ENCODE assay signal across 8 cellular contexts in the genomic region with DNA sequence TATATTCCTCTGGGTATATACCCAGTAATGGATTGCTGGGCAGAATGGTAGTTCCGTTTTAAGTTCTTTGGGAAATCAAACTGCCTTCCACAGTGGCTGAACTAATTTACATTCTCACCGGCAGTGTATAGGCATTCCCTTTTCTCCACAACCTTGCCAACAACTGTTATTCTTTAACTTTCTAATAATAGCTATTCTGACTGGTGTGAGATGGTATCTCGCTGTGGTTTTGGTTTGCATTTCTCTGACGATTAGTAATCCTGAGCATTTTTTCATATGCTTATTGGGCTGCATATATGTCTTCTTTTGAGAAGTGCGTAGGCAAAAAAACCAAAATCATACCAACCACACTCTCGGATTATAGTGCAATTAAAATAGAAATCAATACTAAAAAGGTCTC. TPM values are rescaled to one million over a fixed set of nuclear protein-coding genes. Genes with fewer than 3 reads are reported as not detected.
DNase-seq lines count a peak whose midpoint lies in the region; ATAC-seq, FAIRE-seq and TF ChIP-seq lines count a peak whose summit lies in the region.
"Not testable (repeated sequence)": the region's sequence is repeated elsewhere in the genome, so short reads cannot be mapped to it uniquely, and the experiment has no call there.

No MANE protein-coding gene starts in this region.

- intact Hi-C loops in activated CD4-positive, alpha-beta T cell treated with anti-CD3 and anti-CD28 coated beads, Interleukin-2, amount 10 ng/mL, durations not matched to agents 24 days and 14 days (cut with micrococcal nuclease); K562 (cut with micrococcal nuclease); natural killer cell (cut with micrococcal nuclease): not testable (repeated sequence)

- not testable (repeated sequence) for H3K4me1 Mint-ChIP-seq in activated CD4-positive, alpha-beta T cell treated with anti-CD3 and anti-CD28 coated beads, Interleukin-2, amount 10 ng/mL, durations not matched to agents 24 days and 14 days; natural killer cell

- TF ChIP-seq POLR2A in K562 (conservative IDR thresholded peaks at IDR 0.05), result not testable (repeated sequence)

- H3K4me3 ChIP-seq in K562, result not testable (repeated sequence)
- H3K4me3 ChIP-seq in thoracic aorta, result peak overlapping the region; percentile 23

- not testable (repeated sequence) for H3K4me1 ChIP-seq in K562 (replicated peaks in 1 of 2; ENCODE audit: control insufficient read depth in 2 of 2, insufficient read depth in 2 of 2, low read length in 2 of 2); thoracic aorta (ENCODE audit: control insufficient read depth in 1 of 2, low read depth in 2 of 2)

- not testable (repeated sequence) for H2AFZ ChIP-seq in K562 (ENCODE audit: low read depth, low read length)

- not testable (repeated sequence) for H3K27ac Mint-ChIP-seq in activated CD4-positive, alpha-beta T cell treated with anti-CD3 and anti-CD28 coated beads, Interleukin-2, amount 10 ng/mL, durations not matched to agents 24 days and 14 days; natural killer cell

- H3K9ac ChIP-seq in K562 (ENCODE audit: insufficient read depth in 1 of 2, low read depth in 2 of 2, low read length in 2 of 2), result not testable (repeated sequence)

- not testable (repeated sequence) for H3K9me3 ChIP-seq in K562 (replicated peaks; ENCODE audit: control insufficient read depth, insufficient read depth, low read depth, low read length); thoracic aorta

- not testable (repeated sequence) for H3K27ac ChIP-seq in K562 (ENCODE audit: extremely low read depth, low read depth, low read length); thoracic aorta

- BruUV-seq in K562 (replicated peaks; lab: Mats Ljungman, UMichigan), result TSS peak; percentile 13

- WGBS in K562 (ENCODE audit: insufficient coverage, low coverage, missing lambda C conversion rate), result 5% methylated on average over 3 of the region's 6 CpGs

- not testable (repeated sequence) for TF ChIP-seq EP300 in K562 (IDR thresholded peaks at IDR 0.05; ENCODE audit: low read length)

- not testable (repeated sequence) for FAIRE-seq in K562 (lab: Jason Lieb, UNC)

- TF ChIP-seq RAD21 in K562 (CRISPR knock-in tag; conservative IDR thresholded peaks at IDR 0.05 in 1 of 2, IDR thresholded peaks at IDR 0.05 in 1 of 2), result not testable (repeated sequence)

- not testable (repeated sequence) for H3K9me1 ChIP-seq in K562 (ENCODE audit: control insufficient read depth, insufficient read depth, low read length)

- not testable (repeated sequence) for TF ChIP-seq CTCF in K562 (IDR thresholded peaks at IDR 0.05 in 2 of 3, conservative IDR thresholded peaks at IDR 0.05 in 1 of 3; ENCODE audit: insufficient read depth in 2 of 3, low read depth in 1 of 3, low read length in 3 of 3); natural killer cell (IDR thresholded peaks at IDR 0.05); thoracic aorta (IDR thresholded peaks at IDR 0.05)

- not testable (repeated sequence) for H3K27me3 ChIP-seq in K562 (ENCODE audit: control insufficient read depth in 2 of 2, insufficient read depth in 2 of 2, low read length in 2 of 2); thoracic aorta (replicated peaks; ENCODE audit: insufficient read depth)

- H3K36me3 Mint-ChIP-seq in activated CD4-positive, alpha-beta T cell treated with anti-CD3 and anti-CD28 coated beads, Interleukin-2, amount 10 ng/mL, durations not matched to agents 24 days and 14 days (ENCODE audit: low read depth); natural killer cell: not testable (repeated sequence)

- H3K9me3 Mint-ChIP-seq in activated CD4-positive, alpha-beta T cell treated with anti-CD3 and anti-CD28 coated beads, Interleukin-2, amount 10 ng/mL, durations not matched to agents 24 days and 14 days; natural killer cell: not testable (repeated sequence)

- POLR2A ChIA-PET in K562 (lab: Yijun Ruan, JAX), result not testable (repeated sequence)

- not testable (repeated sequence) for H3K36me3 ChIP-seq in K562 (ENCODE audit: control insufficient read depth, insufficient read depth, low read length); thoracic aorta

- DNase-seq in ELR (ENCODE audit: low read depth), result peak; percentile 66
- DNase-seq in OCI-M1 (lab: John Stamatoyannopoulos, UW), result peak; percentile 45
- peak; percentile 45 for DNase-seq in activated CD4-positive, alpha-beta T cell treated with anti-CD3 and anti-CD28 coated beads, Interleukin-2, amount 10 ng/mL, durations not matched to agents 24 days and 14 days
- DNase-seq in K562 (ENCODE audit: extremely low read depth in 1 of 4, low spot score in 3 of 4); natural killer cell; thoracic aorta (ENCODE audit: low spot score): not testable (repeated sequence)
- peak; percentile 79 for DNase-seq in fibroblast of peridontal ligament (ENCODE audit: extremely low read depth)

- not testable (repeated sequence) for H4K20me1 ChIP-seq in K562 (replicated peaks; ENCODE audit: control insufficient read depth, insufficient read depth, low read length)

- not testable (repeated sequence) for H3K79me2 ChIP-seq in K562 (ENCODE audit: control insufficient read depth, insufficient read depth, low read length)

- CTCF ChIA-PET in K562 (lab: Yijun Ruan, JAX; ENCODE audit: low intra/inter-chr PET ratio), result not testable (repeated sequence)

- H3K4me2 ChIP-seq in K562 (ENCODE audit: insufficient read depth, low read length), result not testable (repeated sequence)

- not testable (repeated sequence) for H3K4me3 Mint-ChIP-seq in activated CD4-positive, alpha-beta T cell treated with anti-CD3 and anti-CD28 coated beads, Interleukin-2, amount 10 ng/mL, durations not matched to agents 24 days and 14 days; natural killer cell

- peak; percentile 46 for ATAC-seq in HG03378 (IDR thresholded peaks at IDR 0.05; ENCODE audit: unreplicated experiment)
- ATAC-seq in K562; thoracic aorta (ENCODE audit: insufficient number of reproducible peaks, low FRiP score, low read depth): not testable (repeated sequence)
- ATAC-seq in natural killer cell, result peak in 2 of 3 donors; percentile 14 to 29

- in situ Hi-C loops in K562 (cut with MboI), result not testable (repeated sequence)

- H3K27me3 Mint-ChIP-seq in activated CD4-positive, alpha-beta T cell treated with anti-CD3 and anti-CD28 coated beads, Interleukin-2, amount 10 ng/mL, durations not matched to agents 24 days and 14 days; natural killer cell (ENCODE audit: low read depth in 2 of 2): not testable (repeated sequence)

RNA-seq across cellular contexts. Expression of gene RNF115, which starts 5.8 kb away (rescaled TPM):
- 14.1 and 15.5 TPM in 2 replicates for total RNA-seq in activated CD4-positive, alpha-beta T cell treated with anti-CD3 and anti-CD28 coated beads, Interleukin-2, amount 10 ng/mL, durations not matched to agents 24 days and 14 days
- total RNA-seq in K562 (2011; cell fraction: chromatin; rRNA removed; ENCODE audit: low replicate concordance), result 11.8 and 34.8 TPM in 2 replicates
- 5.8 and 7.8 TPM in 2 replicates for total RNA-seq in K562 (2011; cell fraction: nucleolus; rRNA removed)
- total RNA-seq in K562 (2011; cell fraction: nucleoplasm; rRNA removed), result 12.8 and 21.9 TPM in 2 replicates
- total RNA-seq in K562 (2014; rRNA removed) (8.4 and 8.8 TPM in 2 replicates), K562 (2014; rRNA removed; fragmentation: Illumina TruSeq; extraction: Trizol) (12.5 and 13.6 TPM in 2 replicates), K562 (2015; rRNA removed; fragmentation: Illumina TruSeq; extraction: Trizol) (11.5 and 12.3 TPM in 2 replicates), K562 (2021) (9.5 and 10.2 TPM in 2 replicates), natural killer cell (10 to 100 TPM; 26.7 to 31.8 (median 30.8) TPM), thoracic aorta (10 to 100 TPM; 52.7 to 60.4 TPM)
- polyA plus RNA-seq in K562 (2011; rRNA removed) (12.1 and 14.3 TPM in 2 replicates), K562 (2014; fragmentation: Illumina TruSeq; extraction: Trizol) (8.4 and 9.9 TPM in 2 replicates), K562 (2014; fragmentation: Nextera tagmentation; extraction: Ambion mirVana) (1 to 10 TPM; 1.9 to 2.0 TPM), K562 (2014; rRNA removed) (6.9 and 7.8 TPM in 2 replicates)
- 3.6 and 6.3 TPM in 2 replicates for polyA plus RNA-seq in K562 (2011; cell fraction: cytosol; rRNA removed)
- 7.5 and 9.1 TPM in 2 replicates for polyA plus RNA-seq in K562 (2011; cell fraction: nucleus; rRNA removed)
- polyA plus RNA-seq in K562 (2012), result 6.5 and 10.6 TPM in 2 replicates
- 13.8 and 15.8 TPM in 2 replicates for polyA minus RNA-seq in K562 (2011; rRNA and poly(A)+ RNA removed)
- polyA minus RNA-seq in K562 (2011; cell fraction: cytosol; rRNA and poly(A)+ RNA removed), result 2.5 and 3.6 TPM in 2 replicates
- polyA minus RNA-seq in K562 (2011; cell fraction: nucleus; rRNA and poly(A)+ RNA removed), result 4.0 and 6.6 TPM in 2 replicates

RNA-seq across cellular contexts. Expression of gene POLR3C, which starts 5.9 kb away (rescaled TPM):
- 35.0 and 39.0 TPM in 2 replicates for total RNA-seq in activated CD4-positive, alpha-beta T cell treated with anti-CD3 and anti-CD28 coated beads, Interleukin-2, amount 10 ng/mL, durations not matched to agents 24 days and 14 days
- 37.8 and 57.1 TPM in 2 replicates for total RNA-seq in K562 (2011; cell fraction: chromatin; rRNA removed; ENCODE audit: low replicate concordance)
- 31.2 and 31.5 TPM in 2 replicates for total RNA-seq in K562 (2011; cell fraction: nucleolus; rRNA removed)
- total RNA-seq in K562 (2011; cell fraction: nucleoplasm; rRNA removed), result 25.9 and 26.0 TPM in 2 replicates
- total RNA-seq in K562 (2014; rRNA removed) (42.0 and 44.8 TPM in 2 replicates), K562 (2014; rRNA removed; fragmentation: Illumina TruSeq; extraction: Trizol) (50.7 and 53.9 TPM in 2 replicates), K562 (2015; rRNA removed; fragmentation: Illumina TruSeq; extraction: Trizol) (54.6 and 56.8 TPM in 2 replicates), K562 (2021) (45.2 and 46.0 TPM in 2 replicates), natural killer cell (10 to 100 TPM; 26.4 to 37.2 (median 27.5) TPM), thoracic aorta (10 to 100 TPM; 23.4 to 42.9 TPM)
- polyA plus RNA-seq in K562 (2011; rRNA removed) (31.5 and 42.9 TPM in 2 replicates), K562 (2014; fragmentation: Illumina TruSeq; extraction: Trizol) (58.1 and 64.1 TPM in 2 replicates), K562 (2014; fragmentation: Nextera tagmentation; extraction: Ambion mirVana) (10 to 100 TPM; 19.7 to 49.9 TPM), K562 (2014; rRNA removed) (36.9 and 43.5 TPM in 2 replicates)
- polyA plus RNA-seq in K562 (2011; cell fraction: cytosol; rRNA removed), result 37.4 and 40.8 TPM in 2 replicates
- 36.4 and 38.6 TPM in 2 replicates for polyA plus RNA-seq in K562 (2011; cell fraction: nucleus; rRNA removed)
- 40.1 and 47.0 TPM in 2 replicates for polyA plus RNA-seq in K562 (2012)
- polyA minus RNA-seq in K562 (2011; rRNA and poly(A)+ RNA removed), result 66.4 and 95.6 TPM in 2 replicates
- 19.7 and 30.7 TPM in 2 replicates for polyA minus RNA-seq in K562 (2011; cell fraction: cytosol; rRNA and poly(A)+ RNA removed)
- polyA minus RNA-seq in K562 (2011; cell fraction: nucleus; rRNA and poly(A)+ RNA removed), result 18.6 and 33.4 TPM in 2 replicates

RNA-seq across cellular contexts. Expression of gene NUDT17, which starts 27.3 kb away (rescaled TPM):
- 2.5 and 3.4 TPM in 2 replicates for total RNA-seq in activated CD4-positive, alpha-beta T cell treated with anti-CD3 and anti-CD28 coated beads, Interleukin-2, amount 10 ng/mL, durations not matched to agents 24 days and 14 days
- 6.2 and 12.7 TPM in 2 replicates for total RNA-seq in K562 (2011; cell fraction: chromatin; rRNA removed; ENCODE audit: low replicate concordance)
- 9.2 and 11.2 TPM in 2 replicates for total RNA-seq in K562 (2011; cell fraction: nucleolus; rRNA removed)
- 8.9 and 9.3 TPM in 2 replicates for total RNA-seq in K562 (2011; cell fraction: nucleoplasm; rRNA removed)
- total RNA-seq in K562 (2014; rRNA removed) (6.8 and 9.9 TPM in 2 replicates), K562 (2014; rRNA removed; fragmentation: Illumina TruSeq; extraction: Trizol) (4.5 and 5.5 TPM in 2 replicates), K562 (2015; rRNA removed; fragmentation: Illumina TruSeq; extraction: Trizol) (4.2 and 5.2 TPM in 2 replicates), K562 (2021) (6.1 and 7.2 TPM in 2 replicates), natural killer cell (1 to 10 TPM; 3.3 to 4.9 (median 3.4) TPM), thoracic aorta (10 to 100 TPM in 1 of 2 donors, 1 to 10 TPM in 1; 3.6 to 19.1 TPM)
- polyA plus RNA-seq in K562 (2011; rRNA removed) (10.0 and 11.4 TPM in 2 replicates), K562 (2014; fragmentation: Illumina TruSeq; extraction: Trizol) (7.6 and 8.3 TPM in 2 replicates), K562 (2014; fragmentation: Nextera tagmentation; extraction: Ambion mirVana) (1 to 10 TPM; 2.1 to 3.1 TPM), K562 (2014; rRNA removed) (7.8 and 10.7 TPM in 2 replicates)
- polyA plus RNA-seq in K562 (2011; cell fraction: cytosol; rRNA removed), result 12.3 and 14.2 TPM in 2 replicates
- 23.3 and 33.1 TPM in 2 replicates for polyA plus RNA-seq in K562 (2011; cell fraction: nucleus; rRNA removed)
- polyA plus RNA-seq in K562 (2012), result 7.8 and 14.5 TPM in 2 replicates
- polyA minus RNA-seq in K562 (2011; rRNA and poly(A)+ RNA removed), result 2.7 and 3.4 TPM in 2 replicates
- polyA minus RNA-seq in K562 (2011; cell fraction: cytosol; rRNA and poly(A)+ RNA removed), result 2.9 and 5.9 TPM in 2 replicates
- 2.7 and 3.3 TPM in 2 replicates for polyA minus RNA-seq in K562 (2011; cell fraction: nucleus; rRNA and poly(A)+ RNA removed)

RNA-seq across cellular contexts. Expression of gene PIAS3, which starts 40.8 kb away (rescaled TPM):
- total RNA-seq in activated CD4-positive, alpha-beta T cell treated with anti-CD3 and anti-CD28 coated beads, Interleukin-2, amount 10 ng/mL, durations not matched to agents 24 days and 14 days, result 19.1 and 20.2 TPM in 2 replicates
- total RNA-seq in K562 (2011; cell fraction: chromatin; rRNA removed; ENCODE audit: low replicate concordance), result 64.2 and 113 TPM in 2 replicates
- 40.4 and 44.0 TPM in 2 replicates for total RNA-seq in K562 (2011; cell fraction: nucleolus; rRNA removed)
- total RNA-seq in K562 (2011; cell fraction: nucleoplasm; rRNA removed), result 64.8 and 79.1 TPM in 2 replicates
- 7.9 and 10.4 TPM in 2 replicates for total RNA-seq in K562 (2014; rRNA removed)
- total RNA-seq in K562 (2014; rRNA removed; fragmentation: Illumina TruSeq; extraction: Trizol), result 6.0 and 6.9 TPM in 2 replicates
- 7.4 and 7.5 TPM in 2 replicates for total RNA-seq in K562 (2015; rRNA removed; fragmentation: Illumina TruSeq; extraction: Trizol)
- 15.7 and 17.7 TPM in 2 replicates for total RNA-seq in K562 (2021)
- 8.5 and 16.5 TPM in 2 replicates for polyA plus RNA-seq in K562 (2011; rRNA removed)
- 14.3 and 15.1 TPM in 2 replicates for polyA plus RNA-seq in K562 (2011; cell fraction: cytosol; rRNA removed)
- polyA plus RNA-seq in K562 (2011; cell fraction: nucleus; rRNA removed), result 72.5 and 78.3 TPM in 2 replicates
- polyA plus RNA-seq in K562 (2012), result 16.7 and 21.4 TPM in 2 replicates
- 22.6 and 25.6 TPM in 2 replicates for polyA plus RNA-seq in K562 (2014; fragmentation: Illumina TruSeq; extraction: Trizol)
- 1 to 10 TPM; 1.1 to 1.5 TPM for polyA plus RNA-seq in K562 (2014; fragmentation: Nextera tagmentation; extraction: Ambion mirVana)
- 14.3 and 16.2 TPM in 2 replicates for polyA plus RNA-seq in K562 (2014; rRNA removed)
- polyA minus RNA-seq in K562 (2011; rRNA and poly(A)+ RNA removed), result 6.3 and 7.1 TPM in 2 replicates
- 10.6 and 12.4 TPM in 2 replicates for polyA minus RNA-seq in K562 (2011; cell fraction: cytosol; rRNA and poly(A)+ RNA removed)
- 10.9 and 17.9 TPM in 2 replicates for polyA minus RNA-seq in K562 (2011; cell fraction: nucleus; rRNA and poly(A)+ RNA removed)
- 10 to 100 TPM; 40.1 to 53.3 (median 51.0) TPM for total RNA-seq in natural killer cell
- total RNA-seq in thoracic aorta, result 10 to 100 TPM; 34.4 to 60.1 TPM
